8 cellular contexts compared by ENCODE assay signal in the genomic region with DNA sequence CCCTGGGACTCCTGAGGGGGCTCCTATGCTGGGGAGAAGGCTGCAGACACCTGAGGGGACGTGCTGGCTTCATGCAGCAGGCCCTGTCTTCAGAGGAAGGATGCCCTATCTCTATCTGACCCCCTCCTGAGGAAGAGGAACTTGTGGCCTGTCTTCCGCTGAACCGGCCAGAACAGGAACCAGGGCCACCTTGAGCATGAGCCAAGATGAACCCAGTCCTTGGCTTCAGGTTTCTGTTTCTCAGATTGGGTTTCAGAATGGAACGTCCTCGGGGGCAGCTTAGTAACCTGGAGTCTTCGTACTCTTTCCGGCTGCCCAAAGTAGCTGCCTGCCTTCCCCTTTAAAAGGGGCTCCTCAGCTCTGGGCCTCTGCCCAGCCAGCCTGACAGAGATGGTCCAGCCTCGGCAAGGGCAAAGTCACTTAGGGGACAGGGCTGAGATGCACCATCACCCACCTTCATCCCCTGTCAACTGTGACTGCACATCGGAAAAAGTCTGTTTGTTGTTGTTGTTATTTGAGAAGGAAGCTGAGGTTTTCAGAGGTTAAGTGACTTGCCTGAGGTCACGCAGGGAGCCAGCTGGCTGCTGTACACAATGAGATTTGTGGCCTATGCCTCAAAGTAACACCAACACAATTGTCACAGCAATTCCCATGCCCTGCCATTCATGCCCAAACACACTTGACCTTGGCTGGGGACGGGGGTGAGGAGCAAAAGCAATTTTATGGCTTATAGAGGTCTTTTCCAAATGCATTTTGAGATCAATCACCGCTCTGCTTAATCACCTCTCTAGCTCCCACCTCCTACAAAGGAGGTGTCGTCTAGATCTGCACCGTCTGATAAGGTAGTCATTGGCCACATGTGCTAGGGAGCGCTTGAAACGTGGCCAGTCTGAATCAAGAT. TPM values are rescaled to one million over a fixed set of nuclear protein-coding genes. Genes with fewer than 3 reads are reported as not detected.
DNase-seq lines count a peak whose midpoint lies in the region; ATAC-seq, FAIRE-seq and TF ChIP-seq lines count a peak whose summit lies in the region.

No MANE protein-coding gene starts in this region.

- H3K4me2 ChIP-seq in PC-3 (ENCODE audit: low read length): no peak overlapping the region

- CTCF ChIA-PET in PC-3 (lab: Charles Lee): no interaction called here

- POLR2A ChIA-PET in PC-3 (lab: Charles Lee; ENCODE audit: unreplicated experiment): no interaction called here

- BruUV-seq in PC-3 (replicated peaks; lab: Mats Ljungman, UMichigan): no TSS peak

- H3F3A ChIP-seq in PC-3 (ENCODE audit: low read length, unreplicated experiment): no peaks in the 10 kb centered on the region

- no peaks in the 10 kb centered on the region for H3K79me2 ChIP-seq in PC-3 (ENCODE audit: low read length)

- H3K9ac ChIP-seq in PC-3 (ENCODE audit: low read length): no peak overlapping the region

- H4K20me1 ChIP-seq in PC-3 (ENCODE audit: low read length): no peaks in the 10 kb centered on the region

- FAIRE-seq in bronchial epithelial cell (lab: Jason Lieb, UNC) (no peak), small intestine (lab: Jason Lieb, UNC) (no peak)

- no peaks in the 10 kb centered on the region for H3K9me3 ChIP-seq in small intestine (ENCODE audit: control insufficient read depth, low read depth)
- H3K9me3 ChIP-seq in PC-3 (ENCODE audit: low read length): no peaks in the 10 kb centered on the region

- no peaks in the 10 kb centered on the region for H3K9me2 ChIP-seq in PC-3 (replicated peaks; ENCODE audit: low read length)

- no peak for TF ChIP-seq CTCF in bronchial epithelial cell (IDR thresholded peaks at IDR 0.05; ENCODE audit: insufficient read depth, low read length, severe bottlenecking)
- no peak for TF ChIP-seq CTCF in PC-3 (conservative IDR thresholded peaks at IDR 0.05; ENCODE audit: low read depth, low read length)

- H3K36me3 ChIP-seq in bronchial epithelial cell (ENCODE audit: control insufficient read depth, insufficient read depth, low read length): no peaks in the 10 kb centered on the region
- H3K36me3 ChIP-seq in small intestine (ENCODE audit: control insufficient read depth in 2 of 2, insufficient read depth in 2 of 2, low read length in 2 of 2): no peaks in the 10 kb centered on the region
- H3K36me3 ChIP-seq in PC-3 (ENCODE audit: low read depth, low read length): no peaks in the 10 kb centered on the region

- H3K27me3 ChIP-seq in bronchial epithelial cell (ENCODE audit: control insufficient read depth, insufficient read depth, low read length) (no peaks in the 10 kb centered on the region), small intestine (ENCODE audit: control insufficient read depth in 2 of 2, insufficient read depth in 2 of 2, low read length in 2 of 2) (no peaks in the 10 kb centered on the region), PC-3 (ENCODE audit: low read length) (no peaks in the 10 kb centered on the region)

- no peak overlapping the region for H2AFZ ChIP-seq in PC-3 (ENCODE audit: low read length)

- H3K4me1 ChIP-seq in small intestine (ENCODE audit: control insufficient read depth in 2 of 2, insufficient read depth in 1 of 2, low read depth in 1 of 2, low read length in 1 of 2) (peaks cover 0 to 6% of the 10 kb centered on the region in 2 donors), PC-3 (ENCODE audit: insufficient read depth, low read length) (peaks cover 25% of the 10 kb centered on the region)

- H3K4me3 ChIP-seq in bronchial epithelial cell (ENCODE audit: low read depth, low read length) (no peak overlapping the region), small intestine (ENCODE audit: low read depth in 1 of 2, low read length in 2 of 2) (no peak overlapping the region), PC-3 (ENCODE audit: low read length) (no peak overlapping the region)

- ATAC-seq in GM19023 (IDR thresholded peaks at IDR 0.05; ENCODE audit: unreplicated experiment) (peak; percentile 53), HG03060 (IDR thresholded peaks at IDR 0.05; ENCODE audit: low read depth, unreplicated experiment) (peak; percentile 42), PC-3 (no peak)

- DNase-seq in AML-193 (lab: John Stamatoyannopoulos, UW): peak; percentile 73 to 74
- peak; percentile 57 for DNase-seq in RPMI7951 (ENCODE audit: low read depth)
- DNase-seq in bronchial epithelial cell (ENCODE audit: low read depth): peak; percentile 29
- DNase-seq in small intestine: peak; percentile 44
- DNase-seq in PC-3: no peak
- DNase-seq in NCI-H2029 (lab: John Stamatoyannopoulos, UW): no peak

- WGBS in small intestine, 3 donors: 48 to 65% (median 56%) methylated on average over 16 of the region's 16 CpGs

- intact Hi-C loops in PC-3 (cut with micrococcal nuclease): no loop called here

- H3K27ac ChIP-seq in small intestine (ENCODE audit: low read depth in 1 of 2, low read length in 1 of 2) (peak overlapping the region; percentile 68 to 88), PC-3 (ENCODE audit: low read length) (no peak overlapping the region)

RNA-seq across cellular contexts. Expression of a gene that starts 13.4 kb away (rescaled TPM):
- 0.36 and 0.78 TPM in 2 replicates for total RNA-seq in RPMI7951 (2014; rRNA removed; shearing (Covaris generic))
- total RNA-seq in bronchial epithelial cell (0.13 and 0.26 TPM in 2 replicates), PC-3 (2014; rRNA removed) (0.12 and 0.22 TPM in 2 replicates)
- polyA plus RNA-seq in small intestine: 1 to 10 TPM; 1.3 to 5.6 (median 4.6) TPM

RNA-seq across cellular contexts. Expression of a gene that starts 34.1 kb away (rescaled TPM):
- not detected in 2 replicates for total RNA-seq in RPMI7951 (2014; rRNA removed; shearing (Covaris generic))
- total RNA-seq in bronchial epithelial cell (not detected in 2 replicates), PC-3 (2014; rRNA removed) (not detected in 2 replicates)
- not detected for polyA plus RNA-seq in small intestine

RNA-seq across cellular contexts. Expression of a gene that starts 35.8 kb away (rescaled TPM):
- not detected in 2 replicates for total RNA-seq in RPMI7951 (2014; rRNA removed; shearing (Covaris generic))
- total RNA-seq in bronchial epithelial cell (not detected in 2 replicates), PC-3 (2014; rRNA removed) (not detected in 2 replicates)
- not detected for polyA plus RNA-seq in small intestine

Comparison
In these comparisons a context has a peak if more than half of its experiments do, and no peak if none do; other contexts are left out.
1. DNase-seq: peak in AML-193 (2 of 2), RPMI7951 (single experiment), bronchial epithelial cell (single experiment) and small intestine (single experiment); none in PC-3 (single experiment) and NCI-H2029 (single experiment).